Comparison of ENCODE assay signal across 8 cellular contexts in the genomic region with DNA sequence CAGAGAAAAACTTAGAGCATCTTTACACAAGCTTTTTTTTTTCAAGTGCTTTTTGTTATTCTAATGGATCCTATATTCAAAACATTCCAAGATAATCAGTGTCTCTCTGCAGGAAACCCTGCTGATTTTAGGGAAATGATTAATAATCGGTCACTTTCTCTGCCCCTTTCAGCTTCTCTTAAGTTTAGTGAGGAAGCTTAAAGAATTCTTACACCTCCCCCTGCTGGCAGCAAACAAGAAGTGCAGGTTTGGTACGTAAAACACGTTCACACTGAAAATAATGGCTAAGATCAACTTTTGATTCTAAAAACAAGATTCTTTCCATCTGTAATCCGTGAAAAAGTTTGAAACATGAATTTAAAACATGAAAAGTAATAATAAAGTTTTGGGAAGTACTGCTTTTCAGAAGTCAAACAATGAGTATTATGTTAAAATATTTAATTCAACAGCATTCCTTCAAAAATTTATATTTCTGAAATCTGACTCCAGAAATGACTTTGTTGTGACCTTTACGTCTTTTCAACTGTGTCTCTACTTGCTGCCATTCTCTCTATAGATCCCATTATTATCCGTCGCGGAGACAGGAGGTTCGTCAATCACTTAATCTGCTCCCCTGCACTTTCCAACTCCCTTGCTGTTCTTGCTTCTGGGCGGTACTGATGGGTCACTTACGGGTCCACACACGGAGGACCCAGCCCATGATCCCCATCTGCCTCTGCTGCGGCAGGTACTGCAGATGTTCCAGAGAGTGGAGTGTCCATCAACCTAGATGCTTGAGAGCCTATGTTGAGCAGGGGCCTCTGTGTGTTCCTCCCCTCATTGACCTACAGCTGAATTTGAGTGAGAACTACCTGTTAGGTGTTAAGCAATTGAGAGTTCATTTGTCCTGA.
DNase-seq lines count a peak whose midpoint lies in the region; ATAC-seq, FAIRE-seq and TF ChIP-seq lines count a peak whose summit lies in the region.

No MANE protein-coding gene starts in this region.

- no peak for FAIRE-seq in D721Med (lab: Jason Lieb, UNC)

- H3K27me3 ChIP-seq in thoracic aorta (replicated peaks; ENCODE audit: insufficient read depth), result no peaks in the 10 kb centered on the region

- DNase-seq in D721Med (ENCODE audit: insufficient read length, low spot score) (no peak), LHCN-M2 (ENCODE audit: low read depth) (peak; percentile 58), SK-N-DZ (ENCODE audit: low spot score) (peak; percentile 62), dermis blood vessel endothelial cell (peak; percentile 91), medulla oblongata (ENCODE audit: extremely low spot score) (peak; percentile 87), thoracic aorta (ENCODE audit: low spot score) (no peak)

- no peaks in the 10 kb centered on the region for H3K4me1 ChIP-seq in thoracic aorta (ENCODE audit: control insufficient read depth in 1 of 2, low read depth in 2 of 2)

- H3K36me3 ChIP-seq in thoracic aorta, result no peaks in the 10 kb centered on the region

- ATAC-seq in GM19372 (IDR thresholded peaks at IDR 0.05; ENCODE audit: low read depth, unreplicated experiment) (peak; percentile 55), thoracic aorta (ENCODE audit: insufficient number of reproducible peaks, low FRiP score, low read depth) (no peak), HG03442 (IDR thresholded peaks at IDR 0.05; ENCODE audit: unreplicated experiment) (no peak)

- H3K4me3 ChIP-seq in thoracic aorta, result no peak overlapping the region

- no peaks in the 10 kb centered on the region for H3K9me3 ChIP-seq in thoracic aorta

- TF ChIP-seq CTCF in D721Med (IDR thresholded peaks at IDR 0.05; ENCODE audit: insufficient read depth, missing control alignments) (peak; percentile 90), thoracic aorta (IDR thresholded peaks at IDR 0.05) (peak; percentile 74)

- no peak overlapping the region for H3K27ac ChIP-seq in thoracic aorta

Comparison
In these comparisons a context has a peak if more than half of its experiments do, and no peak if none do; other contexts are left out.
1. DNase-seq: peak in LHCN-M2 (single experiment), SK-N-DZ (single experiment), dermis blood vessel endothelial cell (single experiment) and medulla oblongata (single experiment); none in D721Med (single experiment) and thoracic aorta (single experiment).